In the genomic region with DNA sequence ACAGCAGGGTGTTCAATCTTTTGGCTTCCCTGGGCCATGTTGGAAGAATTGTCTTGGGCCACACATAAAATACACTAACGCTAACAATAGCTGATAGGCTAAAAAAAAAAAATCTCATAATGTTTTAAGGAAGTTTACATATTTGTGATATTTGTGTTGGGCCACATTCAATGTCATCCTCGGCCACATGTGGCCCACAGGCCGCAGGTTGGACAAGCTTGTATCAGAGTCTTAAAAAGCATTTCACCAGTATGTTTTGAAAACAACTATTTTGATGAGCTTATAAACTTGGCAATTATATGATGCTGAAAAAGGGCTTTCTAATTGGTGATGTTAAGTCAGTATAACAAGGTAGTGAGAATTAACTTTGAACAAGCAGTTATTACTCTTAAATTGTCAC, we compare ENCODE assay signal across 7 cellular contexts.
"Had no signal": no experiment of that assay in that cellular context is flagged by ENCODE, and none has a peak within 500 bp of the region (broad histone marks: within the 10 kb centered on the region; RNA-seq: fewer than 3 reads in every experiment).

No MANE protein-coding gene starts in this region.

- ATAC-seq: GM23338, HCT116, K562 had no signal

- H3K4me2 ChIP-seq: GM23338 had no signal

- H2AFZ ChIP-seq: GM23338 had no signal

- DNase-seq: H9, HFFc6, IMR-90, KG1 had no signal

- H3K4me3 ChIP-seq: GM23338, K562 had no signal
